10 cellular contexts compared by ENCODE assay signal in the genomic region with DNA sequence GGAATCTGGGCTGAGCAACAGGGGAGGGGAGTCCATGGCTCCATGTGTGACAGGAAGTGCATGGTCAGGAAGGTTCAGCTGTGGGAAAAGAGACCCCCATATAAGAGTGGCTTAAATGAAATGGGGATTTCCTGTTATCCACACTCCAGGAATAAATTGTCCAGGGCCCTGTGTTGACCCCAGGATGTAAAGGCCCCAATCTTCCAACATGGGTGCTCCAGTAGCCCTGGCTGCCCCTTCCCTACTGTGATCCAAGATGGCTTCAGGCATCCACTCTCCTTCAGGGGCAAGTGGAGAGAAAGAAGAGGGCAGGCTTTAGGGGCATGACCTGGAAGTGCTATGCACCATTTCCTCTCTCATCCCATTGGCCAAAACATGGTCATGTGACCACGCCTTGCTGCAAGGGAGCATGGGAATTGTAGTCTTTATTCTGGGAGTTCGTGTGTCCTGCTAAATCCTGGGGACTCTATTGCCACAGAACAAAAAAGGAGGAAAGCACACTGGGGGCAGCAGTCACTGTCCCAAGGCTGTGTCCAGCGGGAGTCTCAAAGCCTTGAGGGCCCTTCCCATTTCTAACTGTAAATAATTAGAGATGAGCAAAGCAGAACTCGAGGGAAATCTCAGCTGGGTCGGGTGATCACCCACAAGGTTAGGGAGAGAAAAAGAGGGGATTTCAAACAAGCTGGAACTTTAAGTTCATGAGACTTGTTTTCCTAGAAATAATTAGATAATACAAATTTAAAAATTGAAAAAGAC.
DNase-seq lines count a peak whose midpoint lies in the region; ATAC-seq and TF ChIP-seq lines count a peak whose summit lies in the region.
"Had no signal": no experiment of that assay in that cellular context is flagged by ENCODE, and none has a peak within 500 bp of the region (broad histone marks: within the 10 kb centered on the region; RNA-seq: fewer than 3 reads in every experiment).

No MANE protein-coding gene starts in this region.

- no peak overlapping the region for H3K23ac ChIP-seq in trophoblast cell (ENCODE audit: low read length)

- H2BK5ac ChIP-seq in trophoblast cell (ENCODE audit: low read depth, low read length, poor library complexity), result no peak overlapping the region

- intact Hi-C loops in colonic mucosa (cut with DNase I), result no loop called here

- peaks cover 18% of the 10 kb centered on the region for H3K4me1 Mint-ChIP-seq in stimulated activated naive CD8-positive, alpha-beta T cell treated with anti-CD3 and anti-CD28 coated beads, Interleukin-15, amount 100 ng/mL, for 72 hours

- no peak overlapping the region for H2BK120ac ChIP-seq in trophoblast cell (ENCODE audit: insufficient read depth, low read length, poor library complexity)

- H3K9ac ChIP-seq in colonic mucosa (ENCODE audit: low read depth in 2 of 2, low read length in 2 of 2), result no peak overlapping the region
- no peak overlapping the region for H3K9ac ChIP-seq in trophoblast cell (ENCODE audit: low read length)

- peak overlapping the region; percentile 18 to 29 for H3K4me3 Mint-ChIP-seq in stimulated activated naive CD8-positive, alpha-beta T cell treated with anti-CD3 and anti-CD28 coated beads, Interleukin-15, amount 100 ng/mL, for 72 hours
- H3K4me3 Mint-ChIP-seq: naive thymus-derived CD4-positive, alpha-beta T cell had no signal

- H3K27ac ChIP-seq in colonic mucosa (no peak overlapping the region), trophoblast cell (ENCODE audit: low read depth, low read length) (no peak overlapping the region)
- H3K27ac ChIP-seq: gastroesophageal sphincter had no signal

- no peak for TF ChIP-seq CTCF in colonic mucosa (IDR thresholded peaks at IDR 0.05)

- H4K91ac ChIP-seq in trophoblast cell (ENCODE audit: low read depth, low read length), result no peak overlapping the region

- no peak overlapping the region for H2AK5ac ChIP-seq in trophoblast cell (ENCODE audit: low read length)

- H3K4ac ChIP-seq in trophoblast cell (ENCODE audit: low read depth, low read length), result no peak overlapping the region

- peaks cover 2% of the 10 kb centered on the region for H3K27me3 Mint-ChIP-seq in stimulated activated naive CD8-positive, alpha-beta T cell treated with anti-CD3 and anti-CD28 coated beads, Interleukin-15, amount 100 ng/mL, for 72 hours

- WGBS in trophoblast cell (ENCODE audit: extremely low coverage, insufficient coverage, insufficient read length), result no CpG with 5 or more reads among the region's 5 CpGs

- no peak overlapping the region for H4K12ac ChIP-seq in trophoblast cell (ENCODE audit: low read depth, low read length)

- H3K79me1 ChIP-seq in trophoblast cell (ENCODE audit: low read length), result no peaks in the 10 kb centered on the region

- H2AFZ ChIP-seq in trophoblast cell (ENCODE audit: insufficient read depth, low read length, poor library complexity), result no peak overlapping the region

- H3K27me3 ChIP-seq in colonic mucosa, result no peaks in the 10 kb centered on the region
- H3K27me3 ChIP-seq in trophoblast cell (ENCODE audit: insufficient read depth, low read length), result no peaks in the 10 kb centered on the region

- H4K8ac ChIP-seq in trophoblast cell (ENCODE audit: low read depth, low read length), result no peak overlapping the region

- no peak overlapping the region for H3K18ac ChIP-seq in trophoblast cell (ENCODE audit: low read length)

- no peak overlapping the region for H3K14ac ChIP-seq in trophoblast cell (ENCODE audit: low read length)

- no peaks in the 10 kb centered on the region for H3K36me3 ChIP-seq in colonic mucosa
- no peaks in the 10 kb centered on the region for H3K36me3 ChIP-seq in trophoblast cell (ENCODE audit: control insufficient read depth in 1 of 2, insufficient read depth in 2 of 2, low read length in 2 of 2)
- H3K36me3 ChIP-seq: gastroesophageal sphincter had no signal

- peak; percentile 89 for ATAC-seq in stimulated activated naive CD8-positive, alpha-beta T cell treated with anti-CD3 and anti-CD28 coated beads, Interleukin-15, amount 100 ng/mL, for 72 hours
- ATAC-seq: gastroesophageal sphincter; naive thymus-derived CD4-positive, alpha-beta T cell had no signal

- H3K9me3 Mint-ChIP-seq in stimulated activated naive CD8-positive, alpha-beta T cell treated with anti-CD3 and anti-CD28 coated beads, Interleukin-15, amount 100 ng/mL, for 72 hours, result peaks cover 0 to 7% of the 10 kb centered on the region in 2 donors

- peak; percentile 30 for DNase-seq in stimulated activated CD4-positive, alpha-beta T cell treated with anti-CD3 and anti-CD28 coated beads, Interleukin-15, amount 100 ng/mL, for 24 hours
- DNase-seq in stimulated activated CD4-positive, alpha-beta T cell treated with anti-CD3 and anti-CD28 coated beads, Interleukin-12 subunit alpha, Interleukin-12 subunit beta, amount 100 ng/mL, for 4 hours, result no peak
- DNase-seq in NCI-H1105 (lab: John Stamatoyannopoulos, UW), result peak; percentile 67
- DNase-seq in ecto neural progenitor cell (ENCODE audit: low spot score), result peak; percentile 74
- peak; percentile 15 to 59 for DNase-seq in stimulated activated naive CD8-positive, alpha-beta T cell treated with anti-CD3 and anti-CD28 coated beads, Interleukin-15, amount 100 ng/mL, for 72 hours
- DNase-seq in colonic mucosa, result no peak
- no peak for DNase-seq in SKM-1 treated with dmso at 0.1 percent for 144 hours (lab: John Stamatoyannopoulos, UW; ENCODE audit: unreplicated experiment)
- DNase-seq in trophoblast cell, result no peak
- DNase-seq: naive thymus-derived CD4-positive, alpha-beta T cell had no signal

- peak overlapping the region in 1 of 2 donors; percentile 33 for H3K27ac Mint-ChIP-seq in stimulated activated naive CD8-positive, alpha-beta T cell treated with anti-CD3 and anti-CD28 coated beads, Interleukin-15, amount 100 ng/mL, for 72 hours
- H3K27ac Mint-ChIP-seq: naive thymus-derived CD4-positive, alpha-beta T cell had no signal

- H3K4me2 ChIP-seq in trophoblast cell (ENCODE audit: low read length), result no peak overlapping the region

- H3K79me2 ChIP-seq in trophoblast cell (ENCODE audit: control insufficient read depth, insufficient read depth, low read length, poor library complexity), result no peaks in the 10 kb centered on the region

- H3K9me3 ChIP-seq in colonic mucosa, result no peaks in the 10 kb centered on the region
- H3K9me3 ChIP-seq in trophoblast cell (ENCODE audit: insufficient read depth, low read depth, low read length), result peaks cover 4% of the 10 kb centered on the region
- H3K9me3 ChIP-seq: gastroesophageal sphincter had no signal

- no peaks in the 10 kb centered on the region for H3K4me1 ChIP-seq in colonic mucosa
- no peaks in the 10 kb centered on the region for H3K4me1 ChIP-seq in trophoblast cell (ENCODE audit: control insufficient read depth in 1 of 2, insufficient read depth in 2 of 2, low read length in 2 of 2)
- H3K4me1 ChIP-seq: gastroesophageal sphincter had no signal

- H3K4me3 ChIP-seq in colonic mucosa, result no peak overlapping the region
- no peak overlapping the region for H3K4me3 ChIP-seq in trophoblast cell (ENCODE audit: low read depth, low read length)
- H3K4me3 ChIP-seq: gastroesophageal sphincter had no signal

- no peak overlapping the region for H2BK12ac ChIP-seq in trophoblast cell (ENCODE audit: low read length)

Comparison
In these comparisons a context has a peak if more than half of its experiments do, and no peak if none do; other contexts are left out.
1. DNase-seq: peak in stimulated activated CD4-positive, alpha-beta T cell treated with anti-CD3 and anti-CD28 coated beads, Interleukin-15, amount 100 ng/mL, for 24 hours (single experiment), NCI-H1105 (single experiment), ecto neural progenitor cell (single experiment) and stimulated activated naive CD8-positive, alpha-beta T cell treated with anti-CD3 and anti-CD28 coated beads, Interleukin-15, amount 100 ng/mL, for 72 hours (2 of 2); none in stimulated activated CD4-positive, alpha-beta T cell treated with anti-CD3 and anti-CD28 coated beads, Interleukin-12 subunit alpha, Interleukin-12 subunit beta, amount 100 ng/mL, for 4 hours (single experiment), colonic mucosa (single experiment), SKM-1 treated with dmso at 0.1 percent for 144 hours (single experiment) and trophoblast cell (0 of 2).